ENCODE assay signal across 19 cellular contexts in the genomic region with DNA sequence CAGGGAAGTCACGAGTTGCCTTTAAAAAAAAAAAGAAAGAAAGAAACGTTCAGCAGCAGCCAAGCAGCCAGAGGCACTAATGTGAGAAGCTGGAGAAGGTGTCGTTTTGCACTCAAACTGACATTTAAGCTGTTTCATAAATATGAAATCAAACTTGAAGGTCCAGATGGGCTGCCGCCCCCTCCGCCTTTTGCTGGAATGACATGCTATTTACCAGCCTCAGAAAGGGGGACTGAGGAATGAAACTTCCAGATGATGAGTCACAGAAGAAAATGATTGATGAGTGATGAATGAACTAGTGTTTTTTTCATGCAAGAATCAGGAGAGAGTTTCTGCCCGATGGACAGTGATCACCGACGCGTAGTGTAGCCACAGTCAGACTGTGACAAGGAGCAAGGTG.
DNase-seq lines count a peak whose midpoint lies in the region; ATAC-seq, FAIRE-seq and TF ChIP-seq lines count a peak whose summit lies in the region.
"Had no signal": no experiment of that assay in that cellular context is flagged by ENCODE, and none has a peak within 500 bp of the region (broad histone marks: within the 10 kb centered on the region; RNA-seq: fewer than 3 reads in every experiment).

No MANE protein-coding gene starts in this region.

- no peaks in the 10 kb centered on the region for H3K36me3 Mint-ChIP-seq in activated CD8-positive, alpha-beta T cell treated with anti-CD3 and anti-CD28 coated beads for 36 hours (ENCODE audit: low read depth)

- no peaks in the 10 kb centered on the region for H3K9me1 ChIP-seq in K562 (ENCODE audit: control insufficient read depth, insufficient read depth, low read length)

- no peak overlapping the region for H3K27ac ChIP-seq in A673 (ENCODE audit: low read depth, low read length, poor library complexity, severe bottlenecking)
- peak overlapping the region; percentile 39 for H3K27ac ChIP-seq in Karpas-422 (ENCODE audit: low read length)
- H3K27ac ChIP-seq in K562 (ENCODE audit: extremely low read depth, low read depth, low read length) = no peak overlapping the region
- H3K27ac ChIP-seq in neural cell (ENCODE audit: low read length) = peak overlapping the region; percentile 48
- H3K27ac ChIP-seq: HL-60 had no signal

- 0% methylated on average over 2 of the region's 9 CpGs for WGBS in K562 (ENCODE audit: insufficient coverage, low coverage, missing lambda C conversion rate)

- DNase-seq in A673 (ENCODE audit: low spot score) = peak; percentile 3
- no peak for DNase-seq in Karpas-422
- peak in 1 of 4 experiments; percentile 0 for DNase-seq in K562 (ENCODE audit: extremely low read depth in 1 of 4, low spot score in 3 of 4)
- no peak for DNase-seq in activated CD8-positive, alpha-beta T cell treated with anti-CD3 and anti-CD28 coated beads for 36 hours
- DNase-seq in mesenteric fat pad (ENCODE audit: low spot score) = no peak
- no peak for DNase-seq in NCI-H1417 treated with DMSO at 0.1 percent for 48 hours (lab: John Stamatoyannopoulos, UW)
- DNase-seq: BE2C; CD4-positive, alpha-beta T cell; DND-41; H7; NCI-H146; NCI-H2081 treated with DMSO at 0.1 percent for 48 hours; NCI-H526 treated with DMSO at 0.1 percent for 48 hours; NK-92 treated with Interleukin-12 subunit alpha and Interleukin-12 subunit beta, amount 100 ng/mL, for 24 hours; SIG-M5 had no signal

- no peak for ATAC-seq in K562
- no peak for ATAC-seq in activated CD8-positive, alpha-beta T cell treated with anti-CD3 and anti-CD28 coated beads for 36 hours
- no peak for ATAC-seq in HG03442 (IDR thresholded peaks at IDR 0.05; ENCODE audit: unreplicated experiment)

- H3K9me2 ChIP-seq in Karpas-422 (replicated peaks; ENCODE audit: insufficient read depth, low read length) (no peaks in the 10 kb centered on the region), neural cell (ENCODE audit: insufficient read depth, low read length) (no peaks in the 10 kb centered on the region)

- BruUV-seq in A673 (replicated peaks; lab: Mats Ljungman, UMichigan) (no TSS peak), K562 (replicated peaks; lab: Mats Ljungman, UMichigan) (no TSS peak)

- no peak for TF ChIP-seq POLR2A in K562 (conservative IDR thresholded peaks at IDR 0.05)

- TF ChIP-seq CTCF in A673 (conservative IDR thresholded peaks at IDR 0.05; ENCODE audit: low read depth, low read length) (no peak), K562 (IDR thresholded peaks at IDR 0.05 in 2 of 3, conservative IDR thresholded peaks at IDR 0.05 in 1 of 3; ENCODE audit: insufficient read depth in 2 of 3, low read depth in 1 of 3, low read length in 3 of 3) (no peak), neural cell (IDR thresholded peaks at IDR 0.05; ENCODE audit: poor library complexity, severe bottlenecking) (no peak)
- no peak for TF ChIP-seq CTCF in activated CD8-positive, alpha-beta T cell treated with anti-CD3 and anti-CD28 coated beads for 36 hours (IDR thresholded peaks at IDR 0.05)

- in situ Hi-C loops in K562 (cut with MboI) = no loop called here

- H3K4me1 ChIP-seq in A673 (ENCODE audit: insufficient read depth, low read length, poor library complexity, severe bottlenecking) = no peaks in the 10 kb centered on the region
- peaks cover 73% of the 10 kb centered on the region for H3K4me1 ChIP-seq in Karpas-422 (ENCODE audit: low read length)
- no peaks in the 10 kb centered on the region for H3K4me1 ChIP-seq in K562 (replicated peaks in 1 of 2; ENCODE audit: control insufficient read depth in 2 of 2, insufficient read depth in 2 of 2, low read length in 2 of 2)

- H3K4me3 ChIP-seq in A673 (ENCODE audit: low read depth, low read length, poor library complexity, severe bottlenecking) (no peak overlapping the region), Karpas-422 (ENCODE audit: low read length) (no peak overlapping the region), K562 (no peak overlapping the region), neural cell (ENCODE audit: low read length) (no peak overlapping the region)

- no peaks in the 10 kb centered on the region for H3F3A ChIP-seq in neural cell (ENCODE audit: insufficient read depth, low read length, poor library complexity, severe bottlenecking)

- peaks cover 4% of the 10 kb centered on the region for H3K27me3 Mint-ChIP-seq in activated CD8-positive, alpha-beta T cell treated with anti-CD3 and anti-CD28 coated beads for 36 hours

- no peak for FAIRE-seq in K562 (lab: Jason Lieb, UNC)
- FAIRE-seq: G401.6 had no signal

- H3K27me3 ChIP-seq in A673 (replicated peaks; ENCODE audit: insufficient read depth, low read depth, low read length, poor library complexity) (peaks cover 12% of the 10 kb centered on the region), Karpas-422 (ENCODE audit: low read length) (no peaks in the 10 kb centered on the region), K562 (ENCODE audit: control insufficient read depth in 2 of 2, insufficient read depth in 2 of 2, low read length in 2 of 2) (no peaks in the 10 kb centered on the region), neural cell (ENCODE audit: insufficient read depth, low read depth, low read length) (no peaks in the 10 kb centered on the region)
- H3K27me3 ChIP-seq: BE2C had no signal

- H3K36me3 ChIP-seq in A673 (ENCODE audit: insufficient read depth, low read length, poor library complexity, severe bottlenecking) (no peaks in the 10 kb centered on the region), Karpas-422 (ENCODE audit: insufficient read depth, low read length) (peaks cover 7% of the 10 kb centered on the region; the same call in 1 of the 2 replicates), K562 (ENCODE audit: control insufficient read depth, insufficient read depth, low read length) (no peaks in the 10 kb centered on the region), neural cell (ENCODE audit: insufficient read depth, low read length) (no peaks in the 10 kb centered on the region)
- H3K36me3 ChIP-seq: BE2C had no signal

- no peak overlapping the region for H3K27ac Mint-ChIP-seq in activated CD8-positive, alpha-beta T cell treated with anti-CD3 and anti-CD28 coated beads for 36 hours
- H3K27ac Mint-ChIP-seq: CD4-positive, alpha-beta T cell had no signal

- POLR2A ChIA-PET in A673 (lab: Charles Lee; ENCODE audit: low non-redundant PET) (no interaction called here), K562 (lab: Yijun Ruan, JAX) (no interaction called here)
- POLR2A ChIA-PET in activated CD8-positive, alpha-beta T cell treated with anti-CD3 and anti-CD28 coated beads for 36 hours (lab: Charles Lee) = no interaction called here

- no peaks in the 10 kb centered on the region for H3K9me3 Mint-ChIP-seq in activated CD8-positive, alpha-beta T cell treated with anti-CD3 and anti-CD28 coated beads for 36 hours
- H3K9me3 Mint-ChIP-seq: CD4-positive, alpha-beta T cell had no signal

- H2AFZ ChIP-seq in Karpas-422 (ENCODE audit: low read length) = no peak overlapping the region; the same call in 1 of the 2 replicates
- no peak overlapping the region for H2AFZ ChIP-seq in K562 (ENCODE audit: low read depth, low read length)
- no peak overlapping the region for H2AFZ ChIP-seq in neural cell (ENCODE audit: low read depth, low read length)

- TF ChIP-seq RAD21 in K562 (CRISPR knock-in tag; conservative IDR thresholded peaks at IDR 0.05 in 1 of 2, IDR thresholded peaks at IDR 0.05 in 1 of 2) (no peak), neural cell (conservative IDR thresholded peaks at IDR 0.05) (peak; percentile 13)

- H3K4me3 Mint-ChIP-seq in activated CD8-positive, alpha-beta T cell treated with anti-CD3 and anti-CD28 coated beads for 36 hours = no peak overlapping the region
- H3K4me3 Mint-ChIP-seq: CD4-positive, alpha-beta T cell had no signal

- H4K20me1 ChIP-seq in Karpas-422 (ENCODE audit: insufficient read depth, low read depth, low read length) (no peaks in the 10 kb centered on the region), K562 (replicated peaks; ENCODE audit: control insufficient read depth, insufficient read depth, low read length) (no peaks in the 10 kb centered on the region), neural cell (ENCODE audit: insufficient read depth) (no peaks in the 10 kb centered on the region)

- CTCF ChIA-PET in A673 (lab: Charles Lee) (no interaction called here), K562 (lab: Yijun Ruan, JAX; ENCODE audit: low intra/inter-chr PET ratio) (no interaction called here)
- CTCF ChIA-PET in activated CD8-positive, alpha-beta T cell treated with anti-CD3 and anti-CD28 coated beads for 36 hours (lab: Charles Lee) = no interaction called here

- H3K4me2 ChIP-seq in Karpas-422 (ENCODE audit: low read depth, low read length, poor library complexity, severe bottlenecking) = peak overlapping the region; percentile 27
- no peak overlapping the region for H3K4me2 ChIP-seq in K562 (ENCODE audit: insufficient read depth, low read length)
- no peak overlapping the region for H3K4me2 ChIP-seq in neural cell (ENCODE audit: low read length)

- H3K9ac ChIP-seq in Karpas-422 (ENCODE audit: low read length) (peak overlapping the region; percentile 29; the same call in 1 of the 2 replicates), K562 (ENCODE audit: insufficient read depth in 1 of 2, low read depth in 2 of 2, low read length in 2 of 2) (no peak overlapping the region), neural cell (ENCODE audit: low read length) (no peak overlapping the region)

- H3K79me2 ChIP-seq in Karpas-422 (ENCODE audit: low read length) (no peaks in the 10 kb centered on the region), K562 (ENCODE audit: control insufficient read depth, insufficient read depth, low read length) (no peaks in the 10 kb centered on the region), neural cell (replicated peaks; ENCODE audit: insufficient read depth, low read length) (no peaks in the 10 kb centered on the region)

- TF ChIP-seq EP300 in K562 (IDR thresholded peaks at IDR 0.05; ENCODE audit: low read length) (no peak), neural cell (conservative IDR thresholded peaks at IDR 0.05; ENCODE audit: poor library complexity, severe bottlenecking) (peak; percentile 58)

- H3K9me3 ChIP-seq in A673 (ENCODE audit: low read depth, low read length, poor library complexity, severe bottlenecking) (no peaks in the 10 kb centered on the region), Karpas-422 (ENCODE audit: low read length) (no peaks in the 10 kb centered on the region), K562 (replicated peaks; ENCODE audit: control insufficient read depth, insufficient read depth, low read depth, low read length) (no peaks in the 10 kb centered on the region), neural cell (ENCODE audit: low read length) (no peaks in the 10 kb centered on the region)
- H3K9me3 ChIP-seq: BE2C had no signal

- intact Hi-C loops in A673 (cut with micrococcal nuclease; ENCODE audit: unreplicated experiment) (loop anchor here (10.0 kb wide), 2 partner anchors 177 to 643 kb away; no protein-coding TSS in a partner anchor), K562 (cut with micrococcal nuclease) (loop anchor here (10.0 kb wide), 1 partner anchor 177 kb away; no protein-coding TSS in a partner anchor)
- intact Hi-C loops in activated CD8-positive, alpha-beta T cell treated with anti-CD3 and anti-CD28 coated beads for 36 hours (cut with micrococcal nuclease) = no loop called here

- H3K4me1 Mint-ChIP-seq in activated CD8-positive, alpha-beta T cell treated with anti-CD3 and anti-CD28 coated beads for 36 hours (ENCODE audit: low read depth) = no peaks in the 10 kb centered on the region

TF ChIP-seq in neural cell, 6 proteins besides CTCF, POLR2A, EP300 and RAD21:
- TF ChIP-seq POLR2AphosphoS5 (IDR thresholded peaks at IDR 0.05) = peak; percentile 37
- TF ChIP-seq EZH2 (IDR thresholded peaks at IDR 0.05; ENCODE audit: borderline replicate concordance, insufficient read depth, low read length, poor library complexity, severe bottlenecking) = no peak

Comparison
In these comparisons a context has a peak if more than half of its experiments do, and no peak if none do; other contexts are left out.
1. H3K27ac ChIP-seq: peak in Karpas-422 (single experiment) and neural cell (single experiment); none in A673 (single experiment) and K562 (single experiment).